ENCODE assay signal across 8 cellular contexts in genomic region chr11:4606231-4607015, GRCh38. TPM values are rescaled to one million over a fixed set of nuclear protein-coding genes. Genes with fewer than 3 reads are reported as not detected.
DNase-seq lines count a peak whose midpoint lies in the region; ATAC-seq, FAIRE-seq and TF ChIP-seq lines count a peak whose summit lies in the region.

No MANE protein-coding gene starts in this region.

- H3K14ac ChIP-seq in IMR-90 (replicated peaks; ENCODE audit: low read depth, low read length) = no peak overlapping the region

- TF ChIP-seq CTCF in IMR-90 (conservative IDR thresholded peaks at IDR 0.05; ENCODE audit: low read depth, low read length) (no peak), K562 (IDR thresholded peaks at IDR 0.05 in 2 of 3, conservative IDR thresholded peaks at IDR 0.05 in 1 of 3; ENCODE audit: insufficient read depth in 2 of 3, low read depth in 1 of 3, low read length in 3 of 3) (no peak)

- peaks cover 0 to 11% of the 10 kb centered on the region in 2 experiments for H3K79me1 ChIP-seq in IMR-90 (ENCODE audit: low read depth in 1 of 2, low read length in 2 of 2)

- no peak overlapping the region for H3K56ac ChIP-seq in IMR-90 (ENCODE audit: extremely low read depth, insufficient read depth, low read length)

- H3K4me1 ChIP-seq in BLaER1 = peaks cover 18% of the 10 kb centered on the region
- H3K4me1 ChIP-seq in IMR-90 (ENCODE audit: control insufficient read depth, insufficient read depth, low read length) = peaks cover 7% of the 10 kb centered on the region
- peaks cover 9 to 14% of the 10 kb centered on the region in 2 experiments; a peak in 3 of 5 replicates for H3K4me1 ChIP-seq in K562 (replicated peaks in 1 of 2; ENCODE audit: control insufficient read depth in 2 of 2, insufficient read depth in 2 of 2, low read length in 2 of 2)
- peaks cover 4 to 9% of the 10 kb centered on the region in 2 donors for H3K4me1 ChIP-seq in muscle layer of duodenum (ENCODE audit: control insufficient read depth in 1 of 2, insufficient read depth in 2 of 2, low read length in 2 of 2)

- H2BK15ac ChIP-seq in IMR-90 (ENCODE audit: low read depth, low read length) = no peak overlapping the region

- H3K36me3 ChIP-seq in BLaER1 = peaks cover 39% of the 10 kb centered on the region
- peaks cover 15% of the 10 kb centered on the region for H3K36me3 ChIP-seq in IMR-90 (ENCODE audit: control insufficient read depth, insufficient read depth, low read length)
- H3K36me3 ChIP-seq in K562 (ENCODE audit: control insufficient read depth, insufficient read depth, low read length) = peaks cover 10% of the 10 kb centered on the region; the same call in 2 of the 3 replicates
- H3K36me3 ChIP-seq in muscle layer of duodenum (ENCODE audit: control insufficient read depth in 1 of 2, insufficient read depth in 2 of 2, low read length in 2 of 2) = peaks cover 32 to 35% of the 10 kb centered on the region in 2 donors

- H3K18ac ChIP-seq in IMR-90 (ENCODE audit: low read depth, low read length) = no peak overlapping the region

- H3K9ac ChIP-seq in BLaER1 = no peak overlapping the region
- no peak overlapping the region for H3K9ac ChIP-seq in IMR-90 (ENCODE audit: low read depth, low read length)
- no peak overlapping the region for H3K9ac ChIP-seq in K562 (ENCODE audit: insufficient read depth in 1 of 2, low read depth in 2 of 2, low read length in 2 of 2)

- TF ChIP-seq EP300 in K562 (IDR thresholded peaks at IDR 0.05; ENCODE audit: low read length) = no peak

- dilution Hi-C loops in IMR-90 (cut with HindIII; ENCODE audit: low sequenced_read_pairs, unreplicated experiment) = no loop called here

- H3K4me3 ChIP-seq in BLaER1 (no peak overlapping the region), IMR-90 (ENCODE audit: insufficient read depth, low read depth, low read length) (peak overlapping the region; percentile 69; the same call in 1 of the 2 replicates), K562 (peak overlapping the region; percentile 68), muscle layer of duodenum (ENCODE audit: low read depth in 1 of 2, low read length in 2 of 2) (peak overlapping the region; percentile 74 to 83)

- no peak overlapping the region for H4K5ac ChIP-seq in IMR-90 (ENCODE audit: low read depth, low read length)

- no peak overlapping the region for H4K8ac ChIP-seq in IMR-90 (ENCODE audit: low read depth in 2 of 2, low read length in 2 of 2)

- H3K27me3 ChIP-seq in BLaER1 (no peaks in the 10 kb centered on the region), IMR-90 (ENCODE audit: control insufficient read depth, insufficient read depth, low read length) (no peaks in the 10 kb centered on the region), K562 (ENCODE audit: control insufficient read depth in 2 of 2, insufficient read depth in 2 of 2, low read length in 2 of 2) (no peaks in the 10 kb centered on the region), muscle layer of duodenum (ENCODE audit: low read depth, low read length) (no peaks in the 10 kb centered on the region)

- no peak overlapping the region for H3K4ac ChIP-seq in IMR-90 (ENCODE audit: low read depth, low read length)

- no peak overlapping the region for H2BK5ac ChIP-seq in IMR-90 (ENCODE audit: low read depth, low read length, poor library complexity, severe bottlenecking)

- peaks cover 2% of the 10 kb centered on the region; the same call in 1 of the 2 replicates for H3K9me1 ChIP-seq in IMR-90 (ENCODE audit: insufficient read depth, low read length)
- no peaks in the 10 kb centered on the region for H3K9me1 ChIP-seq in K562 (ENCODE audit: control insufficient read depth, insufficient read depth, low read length)

- peak; percentile 48 for FAIRE-seq in K562 (lab: Jason Lieb, UNC)

- H2BK20ac ChIP-seq in IMR-90 (ENCODE audit: low read depth, low read length) = no peak overlapping the region

- in situ Hi-C loops in IMR-90 (cut with MboI; ENCODE audit: low sequenced_read_pairs) (no loop called here), K562 (cut with MboI) (no loop called here)

- CTCF ChIA-PET in IMR-90 (lab: Yijun Ruan, JAX) = no interaction called here
- CTCF ChIA-PET in K562 (lab: Yijun Ruan, JAX; ENCODE audit: low intra/inter-chr PET ratio) = no interaction called here

- H3K27ac ChIP-seq in BLaER1 (no peak overlapping the region), IMR-90 (ENCODE audit: insufficient read depth, low read length) (no peak overlapping the region), K562 (ENCODE audit: extremely low read depth, low read depth, low read length) (no peak overlapping the region), muscle layer of duodenum (ENCODE audit: low read length) (peak overlapping the region; percentile 7)

- no peak overlapping the region for H3K23ac ChIP-seq in IMR-90 (ENCODE audit: low read depth, low read length)

- H3K9me3 ChIP-seq in BLaER1 (no peaks in the 10 kb centered on the region), IMR-90 (ENCODE audit: control insufficient read depth, insufficient read depth, low read length) (no peaks in the 10 kb centered on the region), K562 (replicated peaks; ENCODE audit: control insufficient read depth, insufficient read depth, low read depth, low read length) (no peaks in the 10 kb centered on the region), muscle layer of duodenum (ENCODE audit: control insufficient read depth in 1 of 2, low read length in 2 of 2) (no peaks in the 10 kb centered on the region)

- POLR2A ChIA-PET in IMR-90 (lab: Charles Lee; ENCODE audit: unreplicated experiment) = no interaction called here
- POLR2A ChIA-PET in K562 (lab: Yijun Ruan, JAX) = interaction anchor here (0.6 to 1.5 kb wide), 3 partner anchors 11 to 419 kb away, joined by 3 to 6 read pairs (median 3); partner anchors contain the start of gene OR52I1

- H2BK120ac ChIP-seq in IMR-90 (ENCODE audit: low read depth, low read length) = no peak overlapping the region

- H2AFZ ChIP-seq in IMR-90 (replicated peaks; ENCODE audit: low read length, poor library complexity) = no peak overlapping the region
- peak overlapping the region; percentile 100; the same call in 1 of the 2 replicates for H2AFZ ChIP-seq in K562 (ENCODE audit: low read depth, low read length)

- H3K79me2 ChIP-seq in K562 (ENCODE audit: control insufficient read depth, insufficient read depth, low read length) = peaks cover 11% of the 10 kb centered on the region; the same call in 2 of the 3 replicates

- no peak overlapping the region for H4K91ac ChIP-seq in IMR-90 (ENCODE audit: insufficient read depth, low read depth, low read length)

- TF ChIP-seq RAD21 in IMR-90 (IDR thresholded peaks at IDR 0.05; ENCODE audit: low read length) = no peak
- no peak for TF ChIP-seq RAD21 in K562 (CRISPR knock-in tag; conservative IDR thresholded peaks at IDR 0.05 in 1 of 2, IDR thresholded peaks at IDR 0.05 in 1 of 2)

- intact Hi-C loops in IMR-90 (cut with micrococcal nuclease) (no loop called here), K562 (cut with micrococcal nuclease) (no loop called here)

- H2AK5ac ChIP-seq in IMR-90 (ENCODE audit: low read depth, low read length) = no peak overlapping the region

- H2AK9ac ChIP-seq in IMR-90 (replicated peaks; ENCODE audit: low read depth, low read length, poor library complexity) = no peak overlapping the region

- DNase-seq in IMR-90 (peak; percentile 8), K562 (ENCODE audit: extremely low read depth in 1 of 4, low spot score in 3 of 4) (no peak), T1000 (lab: John Stamatoyannopoulos, UW) (no peak), HPDE6-E6E7 (ENCODE audit: extremely low spot score) (no peak)

- H3K4me2 ChIP-seq in BLaER1 = peak overlapping the region; percentile 85
- H3K4me2 ChIP-seq in IMR-90 (ENCODE audit: low read depth, low read length) = peak overlapping the region; percentile 31; the same call in 1 of the 2 replicates
- peak overlapping the region; percentile 81 for H3K4me2 ChIP-seq in K562 (ENCODE audit: insufficient read depth, low read length)

- no peak for TF ChIP-seq POLR2A in IMR-90 (IDR thresholded peaks at IDR 0.05; ENCODE audit: low read depth, low read length)
- no peak for TF ChIP-seq POLR2A in K562 (conservative IDR thresholded peaks at IDR 0.05)

- no peak for ATAC-seq in IMR-90 (ENCODE audit: low read depth)
- ATAC-seq in K562 = no peak
- ATAC-seq in GM19452 (IDR thresholded peaks at IDR 0.05; ENCODE audit: unreplicated experiment) = no peak
- ATAC-seq in GM21528 (IDR thresholded peaks at IDR 0.05; ENCODE audit: low FRiP score, unreplicated experiment) = no peak

- H4K20me1 ChIP-seq in BLaER1 (no peaks in the 10 kb centered on the region), IMR-90 (ENCODE audit: insufficient read depth, low read length) (no peaks in the 10 kb centered on the region), K562 (replicated peaks; ENCODE audit: control insufficient read depth, insufficient read depth, low read length) (no peaks in the 10 kb centered on the region)

- WGBS in IMR-90 (ENCODE audit: extremely low coverage in 2 of 2, insufficient read length in 1 of 2), 2 experiments = no CpG with 5 or more reads among the region's 1 CpG
- WGBS in K562 (ENCODE audit: insufficient coverage, low coverage, missing lambda C conversion rate) = 50% methylated on average over 1 of the region's 1 CpG

- BruUV-seq in IMR-90 (replicated peaks; lab: Mats Ljungman, UMichigan) (no TSS peak), K562 (replicated peaks; lab: Mats Ljungman, UMichigan) (no TSS peak)

RNA-seq across cellular contexts. Expression of gene TRIM68, which starts 1.6 kb away (rescaled TPM):
- total RNA-seq in IMR-90 (2012; rRNA removed) (8.1 and 8.4 TPM in 2 replicates), K562 (2014; rRNA removed) (8.8 and 10.2 TPM in 2 replicates), K562 (2014; rRNA removed; fragmentation: Illumina TruSeq; extraction: Trizol) (6.1 and 6.7 TPM in 2 replicates), K562 (2015; rRNA removed; fragmentation: Illumina TruSeq; extraction: Trizol) (9.2 TPM in 2 replicates), K562 (2021) (8.6 and 9.2 TPM in 2 replicates)
- polyA plus RNA-seq in IMR-90 (2012; rRNA removed) (6.5 and 8.1 TPM in 2 replicates), K562 (2011; rRNA removed) (6.4 and 6.5 TPM in 2 replicates), K562 (2014; fragmentation: Illumina TruSeq; extraction: Trizol) (9.8 and 10.9 TPM in 2 replicates), K562 (2014; fragmentation: Nextera tagmentation; extraction: Ambion mirVana) (1 to 10 TPM; 5.2 to 7.7 TPM), K562 (2014; rRNA removed) (7.9 and 9.3 TPM in 2 replicates)
- polyA plus RNA-seq in IMR-90 (2012; cell fraction: cytosol; rRNA removed) = 3.8 and 5.7 TPM in 2 replicates
- 5.7 and 14.6 TPM in 2 replicates for polyA plus RNA-seq in IMR-90 (2012; cell fraction: nucleus; rRNA removed; ENCODE audit: low replicate concordance)
- total RNA-seq in K562 (2011; cell fraction: chromatin; rRNA removed; ENCODE audit: low replicate concordance) = 21.2 and 28.3 TPM in 2 replicates
- total RNA-seq in K562 (2011; cell fraction: nucleolus; rRNA removed) = 13.0 and 14.3 TPM in 2 replicates
- total RNA-seq in K562 (2011; cell fraction: nucleoplasm; rRNA removed) = 20.9 and 23.4 TPM in 2 replicates
- 4.4 and 4.5 TPM in 2 replicates for polyA plus RNA-seq in K562 (2011; cell fraction: cytosol; rRNA removed)
- 10.6 and 13.6 TPM in 2 replicates for polyA plus RNA-seq in K562 (2011; cell fraction: nucleus; rRNA removed)
- 8.0 and 9.7 TPM in 2 replicates for polyA plus RNA-seq in K562 (2012)
- 6.7 and 7.5 TPM in 2 replicates for polyA minus RNA-seq in K562 (2011; rRNA and poly(A)+ RNA removed)
- 1.9 and 2.5 TPM in 2 replicates for polyA minus RNA-seq in K562 (2011; cell fraction: cytosol; rRNA and poly(A)+ RNA removed)
- 12.7 and 15.4 TPM in 2 replicates for polyA minus RNA-seq in K562 (2011; cell fraction: nucleus; rRNA and poly(A)+ RNA removed)

RNA-seq across cellular contexts. Expression of gene OR52I1, which starts 12.6 kb away (rescaled TPM):
- total RNA-seq in IMR-90 (2012; rRNA removed) (not detected in 2 replicates), K562 (2014; rRNA removed) (not detected in 2 replicates), K562 (2014; rRNA removed; fragmentation: Illumina TruSeq; extraction: Trizol) (not detected in 2 replicates), K562 (2015; rRNA removed; fragmentation: Illumina TruSeq; extraction: Trizol) (not detected in 2 replicates), K562 (2021) (not detected in 2 replicates)
- polyA plus RNA-seq in IMR-90 (2012; rRNA removed) (not detected in 2 replicates), K562 (2011; rRNA removed) (not detected in 2 replicates), K562 (2014; fragmentation: Illumina TruSeq; extraction: Trizol) (not detected in 2 replicates), K562 (2014; fragmentation: Nextera tagmentation; extraction: Ambion mirVana) (not detected), K562 (2014; rRNA removed) (not detected in 2 replicates)
- not detected in 2 replicates for polyA plus RNA-seq in IMR-90 (2012; cell fraction: cytosol; rRNA removed)
- polyA plus RNA-seq in IMR-90 (2012; cell fraction: nucleus; rRNA removed; ENCODE audit: low replicate concordance) = not detected in 2 replicates
- not detected in 2 replicates for total RNA-seq in K562 (2011; cell fraction: chromatin; rRNA removed; ENCODE audit: low replicate concordance)
- total RNA-seq in K562 (2011; cell fraction: nucleolus; rRNA removed) = not detected in 2 replicates
- not detected in 2 replicates for total RNA-seq in K562 (2011; cell fraction: nucleoplasm; rRNA removed)
- polyA plus RNA-seq in K562 (2011; cell fraction: cytosol; rRNA removed) = not detected in 2 replicates
- polyA plus RNA-seq in K562 (2011; cell fraction: nucleus; rRNA removed) = not detected in 2 replicates
- polyA plus RNA-seq in K562 (2012) = not detected in 2 replicates
- polyA minus RNA-seq in K562 (2011; rRNA and poly(A)+ RNA removed) = not detected in 2 replicates
- not detected in 2 replicates for polyA minus RNA-seq in K562 (2011; cell fraction: cytosol; rRNA and poly(A)+ RNA removed)
- not detected in 2 replicates for polyA minus RNA-seq in K562 (2011; cell fraction: nucleus; rRNA and poly(A)+ RNA removed)

RNA-seq across cellular contexts. Expression of gene OR52I2, which starts 24.9 kb away (rescaled TPM):
- total RNA-seq in IMR-90 (2012; rRNA removed) (not detected in 2 replicates), K562 (2014; rRNA removed) (not detected in 2 replicates), K562 (2014; rRNA removed; fragmentation: Illumina TruSeq; extraction: Trizol) (not detected in 2 replicates), K562 (2015; rRNA removed; fragmentation: Illumina TruSeq; extraction: Trizol) (not detected in 2 replicates), K562 (2021) (not detected in 2 replicates)
- polyA plus RNA-seq in IMR-90 (2012; rRNA removed) (not detected in 2 replicates), K562 (2011; rRNA removed) (not detected in 2 replicates), K562 (2014; fragmentation: Illumina TruSeq; extraction: Trizol) (not detected in 2 replicates), K562 (2014; fragmentation: Nextera tagmentation; extraction: Ambion mirVana) (not detected), K562 (2014; rRNA removed) (not detected in 2 replicates)
- not detected in 2 replicates for polyA plus RNA-seq in IMR-90 (2012; cell fraction: cytosol; rRNA removed)
- polyA plus RNA-seq in IMR-90 (2012; cell fraction: nucleus; rRNA removed; ENCODE audit: low replicate concordance) = not detected in 2 replicates
- total RNA-seq in K562 (2011; cell fraction: chromatin; rRNA removed; ENCODE audit: low replicate concordance) = not detected in 2 replicates
- total RNA-seq in K562 (2011; cell fraction: nucleolus; rRNA removed) = not detected in 2 replicates
- total RNA-seq in K562 (2011; cell fraction: nucleoplasm; rRNA removed) = not detected in 2 replicates
- polyA plus RNA-seq in K562 (2011; cell fraction: cytosol; rRNA removed) = not detected in 2 replicates
- not detected in 2 replicates for polyA plus RNA-seq in K562 (2011; cell fraction: nucleus; rRNA removed)
- polyA plus RNA-seq in K562 (2012) = not detected in 2 replicates
- polyA minus RNA-seq in K562 (2011; rRNA and poly(A)+ RNA removed) = not detected in 2 replicates
- polyA minus RNA-seq in K562 (2011; cell fraction: cytosol; rRNA and poly(A)+ RNA removed) = not detected in 2 replicates
- polyA minus RNA-seq in K562 (2011; cell fraction: nucleus; rRNA and poly(A)+ RNA removed) = not detected in 2 replicates

RNA-seq across cellular contexts. Expression of gene OR51D1, which starts 30.9 kb away (rescaled TPM):
- total RNA-seq in IMR-90 (2012; rRNA removed) (not detected in 2 replicates), K562 (2014; rRNA removed) (not detected in 2 replicates), K562 (2014; rRNA removed; fragmentation: Illumina TruSeq; extraction: Trizol) (not detected in 2 replicates), K562 (2015; rRNA removed; fragmentation: Illumina TruSeq; extraction: Trizol) (not detected in 2 replicates), K562 (2021) (not detected in 2 replicates)
- polyA plus RNA-seq in IMR-90 (2012; rRNA removed) (not detected in 2 replicates), K562 (2011; rRNA removed) (not detected in 2 replicates), K562 (2014; fragmentation: Illumina TruSeq; extraction: Trizol) (not detected in 2 replicates), K562 (2014; fragmentation: Nextera tagmentation; extraction: Ambion mirVana) (not detected), K562 (2014; rRNA removed) (not detected in 2 replicates)
- polyA plus RNA-seq in IMR-90 (2012; cell fraction: cytosol; rRNA removed) = not detected in 2 replicates
- polyA plus RNA-seq in IMR-90 (2012; cell fraction: nucleus; rRNA removed; ENCODE audit: low replicate concordance) = not detected in 2 replicates
- total RNA-seq in K562 (2011; cell fraction: chromatin; rRNA removed; ENCODE audit: low replicate concordance) = not detected in 2 replicates
- total RNA-seq in K562 (2011; cell fraction: nucleolus; rRNA removed) = not detected in 2 replicates
- total RNA-seq in K562 (2011; cell fraction: nucleoplasm; rRNA removed) = not detected in 2 replicates
- not detected in 2 replicates for polyA plus RNA-seq in K562 (2011; cell fraction: cytosol; rRNA removed)
- not detected in 2 replicates for polyA plus RNA-seq in K562 (2011; cell fraction: nucleus; rRNA removed)
- polyA plus RNA-seq in K562 (2012) = not detected in 2 replicates
- polyA minus RNA-seq in K562 (2011; rRNA and poly(A)+ RNA removed) = not detected in 2 replicates
- not detected in 2 replicates for polyA minus RNA-seq in K562 (2011; cell fraction: cytosol; rRNA and poly(A)+ RNA removed)
- not detected in 2 replicates for polyA minus RNA-seq in K562 (2011; cell fraction: nucleus; rRNA and poly(A)+ RNA removed)

RNA-seq across cellular contexts. Expression of gene OR51E1, which starts 37.4 kb away (rescaled TPM):
- total RNA-seq in IMR-90 (2012; rRNA removed) (not detected in 2 replicates), K562 (2014; rRNA removed) (not detected in 2 replicates), K562 (2014; rRNA removed; fragmentation: Illumina TruSeq; extraction: Trizol) (not detected in 2 replicates), K562 (2015; rRNA removed; fragmentation: Illumina TruSeq; extraction: Trizol) (0.04 TPM in 1 of 2 replicates, not detected in the other), K562 (2021) (not detected in 2 replicates)
- polyA plus RNA-seq in IMR-90 (2012; rRNA removed) (0.02 TPM in 1 of 2 replicates, not detected in the other), K562 (2011; rRNA removed) (0.03 and 0.05 TPM in 2 replicates), K562 (2014; fragmentation: Illumina TruSeq; extraction: Trizol) (not detected in 2 replicates), K562 (2014; fragmentation: Nextera tagmentation; extraction: Ambion mirVana) (not detected), K562 (2014; rRNA removed) (not detected in 2 replicates)
- 0.02 TPM in 1 of 2 replicates, not detected in the other for polyA plus RNA-seq in IMR-90 (2012; cell fraction: cytosol; rRNA removed)
- 0.01 TPM in 2 replicates for polyA plus RNA-seq in IMR-90 (2012; cell fraction: nucleus; rRNA removed; ENCODE audit: low replicate concordance)
- total RNA-seq in K562 (2011; cell fraction: chromatin; rRNA removed; ENCODE audit: low replicate concordance) = not detected in 2 replicates
- not detected in 2 replicates for total RNA-seq in K562 (2011; cell fraction: nucleolus; rRNA removed)
- total RNA-seq in K562 (2011; cell fraction: nucleoplasm; rRNA removed) = not detected in 2 replicates
- 0.03 and 0.06 TPM in 2 replicates for polyA plus RNA-seq in K562 (2011; cell fraction: cytosol; rRNA removed)
- polyA plus RNA-seq in K562 (2011; cell fraction: nucleus; rRNA removed) = 0.07 TPM in 1 of 2 replicates, not detected in the other
- not detected in 2 replicates for polyA plus RNA-seq in K562 (2012)
- 0.12 TPM in 1 of 2 replicates, not detected in the other for polyA minus RNA-seq in K562 (2011; rRNA and poly(A)+ RNA removed)
- not detected in 2 replicates for polyA minus RNA-seq in K562 (2011; cell fraction: cytosol; rRNA and poly(A)+ RNA removed)
- not detected in 2 replicates for polyA minus RNA-seq in K562 (2011; cell fraction: nucleus; rRNA and poly(A)+ RNA removed)

Comparison
In these comparisons a context has a peak if more than half of its experiments do, and no peak if none do; other contexts are left out.
1. H3K4me2 ChIP-seq: peak in every context shown above with its lines; median percentile 85 in BLaER1; 81 in K562; 31 in IMR-90.